ENCODE assay signal across 27 cellular contexts in genomic region chr1:232471250-232471649, GRCh38.
DNase-seq lines count a peak whose midpoint lies in the region; ATAC-seq, FAIRE-seq and TF ChIP-seq lines count a peak whose summit lies in the region.
"Had no signal": no experiment of that assay in that cellular context is flagged by ENCODE, and none has a peak within 500 bp of the region (broad histone marks: within the 10 kb centered on the region; RNA-seq: fewer than 3 reads in every experiment).

No MANE protein-coding gene starts in this region.

- peaks cover 19% of the 10 kb centered on the region for H3K36me3 Mint-ChIP-seq in mesothelial cell of epicardium

- H3K27ac ChIP-seq in SK-N-MC (no peak overlapping the region), epithelial cell of prostate (peak overlapping the region; percentile 10), RWPE1 (no peak overlapping the region)
- H3K27ac ChIP-seq: left ventricle myocardium inferior, neutrophil, psoas muscle, thoracic aorta, uterus had no signal

- H3K4me3 ChIP-seq in SK-N-MC: no peak overlapping the region
- H3K4me3 ChIP-seq: HAP-1, left ventricle myocardium inferior, psoas muscle, thoracic aorta, uterus had no signal

- POLR2A ChIA-PET in RWPE1 (lab: Yijun Ruan, JAX; ENCODE audit: low non-redundant PET): no interaction called here

- H3K4me1 Mint-ChIP-seq in mesothelial cell of epicardium: peaks cover 39% of the 10 kb centered on the region

- H3K27ac Mint-ChIP-seq in mesothelial cell of epicardium: no peak overlapping the region
- H3K27ac Mint-ChIP-seq: CD14-positive monocyte; dendritic cell treated with granulocyte-macrophage colony-stimulating factor and Interleukin-4, amounts not matched to agents 40 ng/mL and 50 ng/mL, for 4 days had no signal

- H3K4me3 Mint-ChIP-seq in mesothelial cell of epicardium: no peak overlapping the region
- H3K4me3 Mint-ChIP-seq: CD14-positive monocyte; central memory CD8-positive, alpha-beta T cell; dendritic cell treated with granulocyte-macrophage colony-stimulating factor and Interleukin-4, amounts not matched to agents 40 ng/mL and 50 ng/mL, for 4 days had no signal

- no peak for TF ChIP-seq CTCF in D721Med (IDR thresholded peaks at IDR 0.05; ENCODE audit: insufficient read depth, missing control alignments)
- no peak for TF ChIP-seq CTCF in mesothelial cell of epicardium (IDR thresholded peaks at IDR 0.05; ENCODE audit: unreplicated experiment)
- no peak for TF ChIP-seq CTCF in RWPE1 (conservative IDR thresholded peaks at IDR 0.05; ENCODE audit: low read depth)

- H3K9me3 Mint-ChIP-seq in mesothelial cell of epicardium: no peaks in the 10 kb centered on the region
- H3K9me3 Mint-ChIP-seq: central memory CD8-positive, alpha-beta T cell; dendritic cell treated with granulocyte-macrophage colony-stimulating factor and Interleukin-4, amounts not matched to agents 40 ng/mL and 50 ng/mL, for 4 days had no signal

- no peaks in the 10 kb centered on the region for H3K36me3 ChIP-seq in SK-N-MC (ENCODE audit: insufficient read depth, low read length)
- H3K36me3 ChIP-seq: HAP-1, thoracic aorta, uterus had no signal

- H3K9ac ChIP-seq in SK-N-MC (ENCODE audit: insufficient read length): no peak overlapping the region

- no peaks in the 10 kb centered on the region for H3K27me3 Mint-ChIP-seq in mesothelial cell of epicardium (ENCODE audit: low read depth)
- H3K27me3 Mint-ChIP-seq: central memory CD8-positive, alpha-beta T cell; dendritic cell treated with granulocyte-macrophage colony-stimulating factor and Interleukin-4, amounts not matched to agents 40 ng/mL and 50 ng/mL, for 4 days had no signal

- FAIRE-seq in D721Med (lab: Jason Lieb, UNC): peak; percentile 6
- FAIRE-seq: HTR-8/SVneo, islet of Langerhans had no signal

- H3K9me3 ChIP-seq in SK-N-MC (ENCODE audit: low read depth, low read length): no peaks in the 10 kb centered on the region
- H3K9me3 ChIP-seq: HAP-1, left ventricle myocardium inferior, neutrophil, psoas muscle, thoracic aorta, uterus had no signal

- DNase-seq in D721Med (ENCODE audit: insufficient read length, low spot score) (no peak), KG1 (lab: John Stamatoyannopoulos, UW) (peak; percentile 67), SK-N-MC (ENCODE audit: low read depth, low spot score) (peak; percentile 16), epithelial cell of prostate (ENCODE audit: low read depth, low spot score) (no peak), mesothelial cell of epicardium (ENCODE audit: low spot score in 2 of 2, unreplicated experiment in 2 of 2) (no peak), RWPE1 (ENCODE audit: low spot score) (no peak)
- no peak for DNase-seq in stimulated activated naive CD4-positive, alpha-beta T cell (lab: John Stamatoyannopoulos, UW)
- DNase-seq: activated CD4-positive, alpha-beta T cell treated with anti-CD3 and anti-CD28 coated beads, Interleukin-2, amount 50 U/mL, for 4 hours; Calu3; KBM-7; left ventricle myocardium inferior; mesendoderm; NCI-H446; NCI-H774; psoas muscle; SHP77; stimulated activated naive CD8-positive, alpha-beta T cell treated with anti-CD3 and anti-CD28 coated beads, Interleukin-15, Interleukin-2, amounts not matched to agents 100 U/mL and 50 U/mL, for 24 hours; uterus had no signal

- CTCF ChIA-PET in RWPE1 (lab: Yijun Ruan, JAX): no interaction called here

- ATAC-seq in GM21717 (IDR thresholded peaks at IDR 0.05; ENCODE audit: unreplicated experiment): no peak
- ATAC-seq: psoas muscle; stimulated activated naive CD8-positive, alpha-beta T cell treated with anti-CD3 and anti-CD28 coated beads, Interleukin-15, Interleukin-2, amounts not matched to agents 100 U/mL and 50 U/mL, for 24 hours had no signal

Comparison
In these comparisons a context has a peak if more than half of its experiments do, and no peak if none do; other contexts are left out.
1. DNase-seq: peak in KG1 (single experiment) and SK-N-MC (single experiment); none in D721Med (single experiment), epithelial cell of prostate (single experiment), mesothelial cell of epicardium (0 of 2), RWPE1 (single experiment) and stimulated activated naive CD4-positive, alpha-beta T cell (0 of 6).